Comparison of ENCODE assay signal across 19 cellular contexts in the genomic region with DNA sequence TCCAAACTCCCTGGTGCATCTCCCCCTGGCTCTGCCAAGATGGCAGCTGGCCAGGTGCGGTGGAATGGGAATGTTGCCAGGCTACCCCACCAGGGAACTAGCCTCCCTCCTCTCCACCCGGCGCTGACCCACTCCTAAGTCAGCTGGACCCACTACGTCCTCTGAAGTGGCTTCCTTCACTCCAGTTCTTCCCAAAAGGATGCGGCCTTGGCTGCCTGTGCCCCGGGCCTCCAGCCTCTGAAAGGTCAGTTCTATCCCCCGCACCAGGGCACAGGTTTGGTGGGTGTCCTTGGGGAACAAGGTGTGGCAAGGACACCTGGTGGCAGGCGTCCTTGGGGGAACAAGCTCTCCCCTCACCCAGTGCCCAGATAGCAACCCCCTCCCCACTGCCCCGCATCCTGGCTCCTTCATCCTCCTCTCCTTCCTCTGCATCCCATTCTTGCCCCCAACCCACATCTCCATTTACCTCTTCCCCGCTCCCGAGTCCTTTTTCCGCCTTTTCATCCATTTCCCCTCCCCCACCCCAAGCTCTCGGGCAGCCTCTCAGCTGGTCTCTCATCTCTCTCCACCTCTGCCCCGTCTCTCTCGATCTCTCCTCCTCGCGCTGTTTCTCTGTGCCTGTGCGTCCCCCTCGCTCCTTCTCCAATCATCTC. TPM values are rescaled to one million over a fixed set of nuclear protein-coding genes. Genes with fewer than 3 reads are reported as not detected.
DNase-seq lines count a peak whose midpoint lies in the region; ATAC-seq and TF ChIP-seq lines count a peak whose summit lies in the region.
"Had no signal": no experiment of that assay in that cellular context is flagged by ENCODE, and none has a peak within 500 bp of the region (broad histone marks: within the 10 kb centered on the region; RNA-seq: fewer than 3 reads in every experiment).

No MANE protein-coding gene starts in this region.

- H3K9me3 ChIP-seq in AG04450 (ENCODE audit: control insufficient read depth, insufficient read depth, low read length), result no peaks in the 10 kb centered on the region
- no peaks in the 10 kb centered on the region for H3K9me3 ChIP-seq in fibroblast of lung (ENCODE audit: control insufficient read depth, insufficient read depth, low read depth, low read length)
- no peaks in the 10 kb centered on the region for H3K9me3 ChIP-seq in SJCRH30 (replicated peaks)
- H3K9me3 ChIP-seq: prostate gland, vagina had no signal

- H3K27ac Mint-ChIP-seq in neural crest cell (ENCODE audit: unreplicated experiment), result no peak overlapping the region
- no peak overlapping the region for H3K27ac Mint-ChIP-seq in activated T-helper 1 cell treated with anti-CD3 and anti-CD28 coated beads, Interleukin-12 subunit alpha, Interleukin-12 subunit beta, Interleukin-2, Interleukin-4 antibody, amounts not matched to agents 30 ng/mL and 10 ng/mL and 1 ng/mL, durations not matched to agents 14 hours and 24 hours and 36 hours
- H3K27ac Mint-ChIP-seq: stimulated activated naive CD8-positive, alpha-beta T cell treated with anti-CD3 and anti-CD28 coated beads, Interleukin-15, Interleukin-2, amounts not matched to agents 100 ng/mL and 50 ng/mL, for 24 hours had no signal

- intact Hi-C loops in activated T-helper 1 cell treated with anti-CD3 and anti-CD28 coated beads, Interleukin-12 subunit alpha, Interleukin-12 subunit beta, Interleukin-2, Interleukin-4 antibody, amounts not matched to agents 30 ng/mL and 10 ng/mL and 1 ng/mL, durations not matched to agents 14 hours and 24 hours and 36 hours (cut with micrococcal nuclease), result loop anchor here (5.0 kb wide), 1 partner anchor 527 kb away; no protein-coding TSS in a partner anchor

- CTCF ChIA-PET in AG04450 (lab: Charles Lee), result no interaction called here

- H3K4me1 Mint-ChIP-seq in neural crest cell, result peaks cover 14% of the 10 kb centered on the region
- no peaks in the 10 kb centered on the region for H3K4me1 Mint-ChIP-seq in activated T-helper 1 cell treated with anti-CD3 and anti-CD28 coated beads, Interleukin-12 subunit alpha, Interleukin-12 subunit beta, Interleukin-2, Interleukin-4 antibody, amounts not matched to agents 30 ng/mL and 10 ng/mL and 1 ng/mL, durations not matched to agents 14 hours and 24 hours and 36 hours (ENCODE audit: low read depth)

- TF ChIP-seq CTCF in AG04450 (IDR thresholded peaks at IDR 0.05; ENCODE audit: low read depth, low read length), result no peak
- TF ChIP-seq CTCF in fibroblast of lung (conservative IDR thresholded peaks at IDR 0.05 in 1 of 2, IDR thresholded peaks at IDR 0.05 in 1 of 2; ENCODE audit: low read depth in 1 of 2, low read length in 2 of 2), result no peak
- no peak for TF ChIP-seq CTCF in neural crest cell (conservative IDR thresholded peaks at IDR 0.05)

- H3K27ac ChIP-seq in AG04450 (ENCODE audit: low read depth, low read length) (no peak overlapping the region), fibroblast of lung (ENCODE audit: insufficient read depth, low read length) (no peak overlapping the region), SJCRH30 (no peak overlapping the region)
- H3K27ac ChIP-seq: epithelial cell of prostate, KMS-11, prostate gland, vagina had no signal

- H2AFZ ChIP-seq in fibroblast of lung (ENCODE audit: low read length), result no peak overlapping the region

- no peak overlapping the region for H3K9ac ChIP-seq in fibroblast of lung (ENCODE audit: insufficient read depth, low read length)
- H3K9ac ChIP-seq: KMS-11 had no signal

- H3K4me3 ChIP-seq in AG04450 (ENCODE audit: low read depth, low read length), result peak overlapping the region; percentile 22; the same call in 1 of the 2 replicates
- H3K4me3 ChIP-seq in fibroblast of lung (replicated peaks in 1 of 4; ENCODE audit: control extremely low read depth in 1 of 4, insufficient read depth in 1 of 4, low read depth in 3 of 4, low read length in 4 of 4), result peak overlapping the region in 1 of 4 experiments; percentile 39
- H3K4me3 ChIP-seq in SJCRH30, result no peak overlapping the region
- H3K4me3 ChIP-seq: prostate gland had no signal

- H3K27me3 ChIP-seq in AG04450 (ENCODE audit: control insufficient read depth, insufficient read depth, low read length) (no peaks in the 10 kb centered on the region), fibroblast of lung (ENCODE audit: control insufficient read depth, insufficient read depth, low read length) (no peaks in the 10 kb centered on the region), SJCRH30 (no peaks in the 10 kb centered on the region)
- H3K27me3 ChIP-seq: vagina had no signal

- ATAC-seq in HG02870 (IDR thresholded peaks at IDR 0.05; ENCODE audit: unreplicated experiment), result no peak

- H3K4me3 Mint-ChIP-seq in neural crest cell, result peak overlapping the region; percentile 25
- H3K4me3 Mint-ChIP-seq in activated T-helper 1 cell treated with anti-CD3 and anti-CD28 coated beads, Interleukin-12 subunit alpha, Interleukin-12 subunit beta, Interleukin-2, Interleukin-4 antibody, amounts not matched to agents 30 ng/mL and 10 ng/mL and 1 ng/mL, durations not matched to agents 14 hours and 24 hours and 36 hours, result no peak overlapping the region
- H3K4me3 Mint-ChIP-seq: stimulated activated naive CD8-positive, alpha-beta T cell treated with anti-CD3 and anti-CD28 coated beads, Interleukin-15, Interleukin-2, amounts not matched to agents 100 ng/mL and 50 ng/mL, for 24 hours had no signal

- POLR2A ChIA-PET in AG04450 (lab: Yijun Ruan, JAX), result no interaction called here

- peaks cover 36% of the 10 kb centered on the region for H3K27me3 Mint-ChIP-seq in neural crest cell (ENCODE audit: low read depth)
- peaks cover 18% of the 10 kb centered on the region for H3K27me3 Mint-ChIP-seq in activated T-helper 1 cell treated with anti-CD3 and anti-CD28 coated beads, Interleukin-12 subunit alpha, Interleukin-12 subunit beta, Interleukin-2, Interleukin-4 antibody, amounts not matched to agents 30 ng/mL and 10 ng/mL and 1 ng/mL, durations not matched to agents 14 hours and 24 hours and 36 hours (ENCODE audit: insufficient read depth)

- peaks cover 4% of the 10 kb centered on the region for H3K36me3 Mint-ChIP-seq in neural crest cell (ENCODE audit: low read depth)
- no peaks in the 10 kb centered on the region for H3K36me3 Mint-ChIP-seq in activated T-helper 1 cell treated with anti-CD3 and anti-CD28 coated beads, Interleukin-12 subunit alpha, Interleukin-12 subunit beta, Interleukin-2, Interleukin-4 antibody, amounts not matched to agents 30 ng/mL and 10 ng/mL and 1 ng/mL, durations not matched to agents 14 hours and 24 hours and 36 hours (ENCODE audit: low read depth)

- H3K36me3 ChIP-seq in fibroblast of lung (ENCODE audit: control insufficient read depth, insufficient read depth, low read length), result no peaks in the 10 kb centered on the region
- no peaks in the 10 kb centered on the region for H3K36me3 ChIP-seq in SJCRH30
- H3K36me3 ChIP-seq: prostate gland, vagina had no signal

- H3K4me1 ChIP-seq in fibroblast of lung (ENCODE audit: control insufficient read depth, extremely low read depth, insufficient read depth, low read length) (peaks cover 3% of the 10 kb centered on the region), SJCRH30 (no peaks in the 10 kb centered on the region)
- H3K4me1 ChIP-seq: prostate gland had no signal

- H4K20me1 ChIP-seq in fibroblast of lung (ENCODE audit: control insufficient read depth, extremely low read depth, insufficient read depth, low read length), result no peaks in the 10 kb centered on the region

- H3K4me2 ChIP-seq in fibroblast of lung (ENCODE audit: extremely low read depth, insufficient read depth, low read length), result peak overlapping the region; percentile 5
- H3K4me2 ChIP-seq: KMS-11 had no signal

- no peaks in the 10 kb centered on the region for H3K9me3 Mint-ChIP-seq in neural crest cell
- no peaks in the 10 kb centered on the region for H3K9me3 Mint-ChIP-seq in activated T-helper 1 cell treated with anti-CD3 and anti-CD28 coated beads, Interleukin-12 subunit alpha, Interleukin-12 subunit beta, Interleukin-2, Interleukin-4 antibody, amounts not matched to agents 30 ng/mL and 10 ng/mL and 1 ng/mL, durations not matched to agents 14 hours and 24 hours and 36 hours
- H3K9me3 Mint-ChIP-seq: stimulated activated naive CD8-positive, alpha-beta T cell treated with anti-CD3 and anti-CD28 coated beads, Interleukin-15, Interleukin-2, amounts not matched to agents 100 ng/mL and 50 ng/mL, for 24 hours had no signal

- no peaks in the 10 kb centered on the region for H3K79me2 ChIP-seq in fibroblast of lung (ENCODE audit: control insufficient read depth, insufficient read depth, low read length)

- no peak for DNase-seq in AG04450 (ENCODE audit: low read depth, low spot score)
- peak; percentile 9 for DNase-seq in NCI-H2227 treated with DMSO at 0.1 percent for 48 hours (lab: John Stamatoyannopoulos, UW)
- DNase-seq in fibroblast of lung (ENCODE audit: low read depth in 2 of 2), result no peak
- no peak for DNase-seq in neural crest cell (ENCODE audit: low read depth, low spot score)
- DNase-seq in activated T-helper 1 cell treated with anti-CD3 and anti-CD28 coated beads, Interleukin-12 subunit alpha, Interleukin-12 subunit beta, Interleukin-2, Interleukin-4 antibody, amounts not matched to agents 30 ng/mL and 10 ng/mL and 1 ng/mL, durations not matched to agents 14 hours and 24 hours and 36 hours (ENCODE audit: low spot score), result no peak
- DNase-seq in dermis blood vessel endothelial cell, result no peak
- no peak for DNase-seq in SJCRH30
- DNase-seq: ACHN; activated effector memory CD4-positive, alpha-beta T cell treated with Interleukin-2 at 50 U/mL for 16 hours; EL; left cardiac atrium; NCI-H1092 had no signal

RNA-seq across cellular contexts. Expression of a gene that starts 54.0 kb away (rescaled TPM):
- polyA plus RNA-seq in AG04450 (2011; rRNA removed), result not detected in 2 replicates
- not detected in 2 replicates for polyA minus RNA-seq in AG04450 (2011; rRNA and poly(A)+ RNA removed)
- total RNA-seq in fibroblast of lung, result under 0.01 and 0.17 TPM in 2 replicates
- polyA plus RNA-seq in fibroblast of lung, result 0.01 TPM in 1 of 2 replicates, not detected in the other
- polyA plus RNA-seq in fibroblast of lung (2012), result 0.02 TPM in 2 replicates
- polyA minus RNA-seq in fibroblast of lung (ENCODE audit: low replicate concordance), result not detected in 2 replicates
- total RNA-seq in neural crest cell, result 0.84 and 1.4 TPM in 2 replicates
- total RNA-seq in activated T-helper 1 cell treated with anti-CD3 and anti-CD28 coated beads, Interleukin-12 subunit alpha, Interleukin-12 subunit beta, Interleukin-2, Interleukin-4 antibody, amounts not matched to agents 30 ng/mL and 10 ng/mL and 1 ng/mL, durations not matched to agents 14 hours and 24 hours and 36 hours, result not detected in 2 replicates
- total RNA-seq in dermis blood vessel endothelial cell, result not detected in 2 replicates
- not detected in 2 replicates for total RNA-seq in SJCRH30 (2014; rRNA removed; shearing (Covaris generic))
- total RNA-seq: left cardiac atrium, T-cell, vagina had no signal
